ENCODE assay signal across 16 cellular contexts in genomic region chr15:70090436-70091291, GRCh38. TPM values are rescaled to one million over a fixed set of nuclear protein-coding genes. Genes with fewer than 3 reads are reported as not detected.
DNase-seq lines count a peak whose midpoint lies in the region; ATAC-seq and TF ChIP-seq lines count a peak whose summit lies in the region.
"Had no signal": no experiment of that assay in that cellular context is flagged by ENCODE, and none has a peak within 500 bp of the region (broad histone marks: within the 10 kb centered on the region; RNA-seq: fewer than 3 reads in every experiment).

No MANE protein-coding gene starts in this region.

- in situ Hi-C loops in Panc1 (cut with HindIII; ENCODE audit: low pct_unique_long_range_greater_than_20kb, low sequenced_read_pairs): no loop called here

- H3K27ac ChIP-seq in GM23338 (ENCODE audit: low read depth) (no peak overlapping the region), Panc1 (ENCODE audit: low read length) (peak overlapping the region; percentile 85), duodenal mucosa (ENCODE audit: low read depth, low read length) (peak overlapping the region; percentile 1), neural progenitor cell (no peak overlapping the region)
- H3K27ac ChIP-seq: adrenal gland, pancreas had no signal

- peaks cover 91% of the 10 kb centered on the region for H3K4me1 Mint-ChIP-seq in GM23338
- H3K4me1 Mint-ChIP-seq in neural progenitor cell: peaks cover 91% of the 10 kb centered on the region

- POLR2A ChIA-PET in Panc1 (lab: Charles Lee): no interaction called here

- peaks cover 7% of the 10 kb centered on the region; the same call in 1 of the 2 replicates for H3F3A ChIP-seq in GM23338 (replicated peaks; ENCODE audit: low read depth)
- peaks cover 3% of the 10 kb centered on the region for H3F3A ChIP-seq in neural progenitor cell (ENCODE audit: low read depth)

- H3K27ac Mint-ChIP-seq in GM23338: no peak overlapping the region
- no peak overlapping the region for H3K27ac Mint-ChIP-seq in neural progenitor cell
- H3K27ac Mint-ChIP-seq: HFFc6 had no signal

- H3K9me2 ChIP-seq in GM23338 (ENCODE audit: insufficient read depth): no peaks in the 10 kb centered on the region

- ATAC-seq in GM23338 (no peak), Panc1 (no peak)
- ATAC-seq: gastrocnemius medialis, pancreas had no signal

- H3K79me2 ChIP-seq in GM23338 (replicated peaks; ENCODE audit: insufficient read depth) (peaks cover 82% of the 10 kb centered on the region), neural progenitor cell (ENCODE audit: low read depth) (peaks cover 100% of the 10 kb centered on the region)

- H3K4me3 Mint-ChIP-seq in GM23338 (peak overlapping the region; percentile 37; the same call in 2 of the 3 replicates), neural progenitor cell (no peak overlapping the region)
- H3K4me3 Mint-ChIP-seq: HFFc6 had no signal

- H4K20me1 ChIP-seq in GM23338 (replicated peaks; ENCODE audit: insufficient read depth) (peaks cover 53% of the 10 kb centered on the region), neural progenitor cell (ENCODE audit: low read depth) (peaks cover 100% of the 10 kb centered on the region)

- no peak overlapping the region for H2AFZ ChIP-seq in GM23338
- no peak overlapping the region for H2AFZ ChIP-seq in neural progenitor cell (replicated peaks)

- H3K27me3 ChIP-seq in GM23338 (ENCODE audit: insufficient read depth): peaks cover 35% of the 10 kb centered on the region
- H3K27me3 ChIP-seq in Panc1 (ENCODE audit: control insufficient read depth, insufficient read depth, low read length): no peaks in the 10 kb centered on the region
- no peaks in the 10 kb centered on the region for H3K27me3 ChIP-seq in duodenal mucosa (ENCODE audit: control insufficient read depth in 1 of 2, insufficient read depth in 2 of 2, low read length in 2 of 2)
- no peaks in the 10 kb centered on the region for H3K27me3 ChIP-seq in neural progenitor cell
- H3K27me3 ChIP-seq: adrenal gland, pancreas had no signal

- H3K4me3 ChIP-seq in GM23338: peak overlapping the region; percentile 38; the same call in 1 of the 2 replicates
- no peak overlapping the region for H3K4me3 ChIP-seq in Panc1 (ENCODE audit: low read depth in 2 of 2, low read length in 2 of 2)
- peak overlapping the region; percentile 34 to 42 for H3K4me3 ChIP-seq in duodenal mucosa (ENCODE audit: low read depth in 1 of 2, low read length in 2 of 2)
- H3K4me3 ChIP-seq in neural progenitor cell: no peak overlapping the region
- H3K4me3 ChIP-seq: adrenal gland, gastrocnemius medialis, pancreas, skin epidermis had no signal

- H3K9me3 ChIP-seq in Panc1 (ENCODE audit: control insufficient read depth, insufficient read depth, low read depth, low read length) (no peaks in the 10 kb centered on the region), duodenal mucosa (ENCODE audit: control insufficient read depth in 1 of 2, low read length in 2 of 2) (no peaks in the 10 kb centered on the region), neural progenitor cell (ENCODE audit: low read depth) (no peaks in the 10 kb centered on the region)
- H3K9me3 ChIP-seq: adrenal gland, gastrocnemius medialis, pancreas had no signal

- H3K9ac ChIP-seq in duodenal mucosa (ENCODE audit: low read depth in 1 of 2, low read length in 2 of 2) (no peak overlapping the region), neural progenitor cell (no peak overlapping the region)

- H3K27me3 Mint-ChIP-seq in GM23338 (ENCODE audit: insufficient read depth, low read depth, poor library complexity): peaks cover 31% of the 10 kb centered on the region
- H3K27me3 Mint-ChIP-seq in neural progenitor cell (ENCODE audit: insufficient read depth, low read depth): peaks cover 5% of the 10 kb centered on the region

- H3K9me3 Mint-ChIP-seq in GM23338 (no peaks in the 10 kb centered on the region), neural progenitor cell (no peaks in the 10 kb centered on the region)
- H3K9me3 Mint-ChIP-seq: HFFc6 had no signal

- H3K4me2 ChIP-seq in GM23338: peak overlapping the region; percentile 92
- H3K4me2 ChIP-seq in neural progenitor cell: peak overlapping the region; percentile 6

- intact Hi-C loops in Panc1 (cut with micrococcal nuclease; ENCODE audit: unreplicated experiment): loop anchor here (5.0 to 10.0 kb wide), 3 partner anchors 374 to 613 kb away; no protein-coding TSS in a partner anchor

- TF ChIP-seq CTCF in GM23338 (conservative IDR thresholded peaks at IDR 0.05; ENCODE audit: low read depth in 2 of 2) (no peak), Panc1 (IDR thresholded peaks at IDR 0.05) (no peak), neural progenitor cell (IDR thresholded peaks at IDR 0.05) (no peak)

- H3K36me3 Mint-ChIP-seq in GM23338 (ENCODE audit: low read depth) (peaks cover 74% of the 10 kb centered on the region), neural progenitor cell (peaks cover 37% of the 10 kb centered on the region)

- BruUV-seq in Panc1 (replicated peaks; lab: Mats Ljungman, UMichigan): no TSS peak

- CTCF ChIA-PET in Panc1 (lab: Charles Lee): no interaction called here

- DNase-seq in GM23338 (ENCODE audit: low spot score) (peak; percentile 51), Panc1 (ENCODE audit: low read depth, low spot score) (no peak), neural progenitor cell (ENCODE audit: low spot score) (no peak), NCI-H748 (lab: John Stamatoyannopoulos, UW; ENCODE audit: unreplicated experiment) (no peak), HCEC 1CT (no peak)
- DNase-seq in central memory CD4-positive, alpha-beta T cell: no peak
- DNase-seq: activated T-cell treated with anti-CD3 and anti-CD28 coated beads for 4 hours; gastrocnemius medialis; HFFc6; mammary epithelial cell; NCI-H510A treated with DMSO at 0.1 percent for 48 hours; stimulated activated naive CD4-positive, alpha-beta T cell treated with Interleukin-2 at 50 U/mL for 16 hours had no signal

- H3K36me3 ChIP-seq in GM23338 (ENCODE audit: insufficient read depth): no peaks in the 10 kb centered on the region; the same call in 1 of the 2 replicates
- peaks cover 25% of the 10 kb centered on the region for H3K36me3 ChIP-seq in Panc1 (ENCODE audit: control insufficient read depth, insufficient read depth, low read length)
- H3K36me3 ChIP-seq in duodenal mucosa (ENCODE audit: control insufficient read depth in 1 of 2, insufficient read depth in 2 of 2, low read length in 2 of 2): peaks cover 5 to 29% of the 10 kb centered on the region in 2 donors
- no peaks in the 10 kb centered on the region for H3K36me3 ChIP-seq in neural progenitor cell
- H3K36me3 ChIP-seq: gastrocnemius medialis had no signal

- H3K4me1 ChIP-seq in GM23338 (ENCODE audit: insufficient read depth) (peaks cover 79% of the 10 kb centered on the region), Panc1 (ENCODE audit: control insufficient read depth, insufficient read depth, low read length) (peaks cover 61% of the 10 kb centered on the region), duodenal mucosa (ENCODE audit: control insufficient read depth in 1 of 2, insufficient read depth in 2 of 2, low read length in 2 of 2) (peaks cover 67 to 77% of the 10 kb centered on the region in 2 donors), neural progenitor cell (peaks cover 72% of the 10 kb centered on the region)

RNA-seq across cellular contexts. Expression of gene TLE3, which starts 7.1 kb away (rescaled TPM):
- 55.7 and 79.5 TPM in 2 replicates for total RNA-seq in GM23338 (2014; rRNA removed; shearing (Covaris generic))
- 9.2 and 10.4 TPM in 2 replicates for polyA plus RNA-seq in GM23338 (2016; fragmentation: Nextera tagmentation; extraction: Ambion mirVana)
- total RNA-seq in Panc1 (2021; ENCODE audit: unreplicated experiment) (132 TPM), neural progenitor cell (ENCODE audit: low replicate concordance) (22.1 and 78.5 TPM in 2 replicates)
- 94.7 TPM for polyA plus RNA-seq in Panc1 (2012; ENCODE audit: insufficient read length)

Comparison
In these comparisons a context has a peak if more than half of its experiments do, and no peak if none do; other contexts are left out.
1. H3K27ac ChIP-seq: peak in Panc1 (single experiment) and duodenal mucosa (single experiment); none in GM23338 (single experiment) and neural progenitor cell (single experiment).
2. H3K4me3 ChIP-seq: peak in GM23338 (single experiment) and duodenal mucosa (2 of 2); none in Panc1 (0 of 2) and neural progenitor cell (single experiment).